Comparison of ENCODE assay signal across 8 cellular contexts in genomic region chr7:87217983-87218653, GRCh38. TPM values are rescaled to one million over a fixed set of nuclear protein-coding genes. Genes with fewer than 3 reads are reported as not detected.
DNase-seq lines count a peak whose midpoint lies in the region; ATAC-seq and TF ChIP-seq lines count a peak whose summit lies in the region.

No MANE protein-coding gene starts in this region.

- peak overlapping the region; percentile 87; the same call in 1 of the 2 replicates for H3K4me2 ChIP-seq in KMS-11

- H3K79me2 ChIP-seq in KMS-11 (ENCODE audit: insufficient read depth, low read depth): peaks cover 42% of the 10 kb centered on the region; the same call in 1 of the 2 replicates

- H3K4me3 ChIP-seq in CD4-positive, CD25-positive, alpha-beta regulatory T cell (ENCODE audit: low read depth, low read length): peak overlapping the region; percentile 99
- H3K4me3 ChIP-seq in KMS-11 (IDR thresholded peaks at IDR 0.05; ENCODE audit: insufficient read depth, low read depth, low read length): no peak overlapping the region
- peak overlapping the region in 53 of 59 donors; percentile 60 to 97 (median 90) for H3K4me3 ChIP-seq in dorsolateral prefrontal cortex
- peak overlapping the region; percentile 83 to 88 for H3K4me3 ChIP-seq in neutrophil (ENCODE audit: low read depth in 1 of 2, low read length in 1 of 2)
- H3K4me3 ChIP-seq in MG63: no peak overlapping the region

- H3K9ac ChIP-seq in KMS-11: no peak overlapping the region

- H3K27ac ChIP-seq in CD4-positive, CD25-positive, alpha-beta regulatory T cell (ENCODE audit: insufficient read depth, low read length, poor library complexity, severe bottlenecking): peak overlapping the region; percentile 93
- no peak overlapping the region for H3K27ac ChIP-seq in KMS-11
- H3K27ac ChIP-seq in dorsolateral prefrontal cortex: peak overlapping the region in 35 of 59 donors; percentile 0 to 90 (median 78)
- H3K27ac ChIP-seq in neutrophil: no peak overlapping the region
- no peak overlapping the region for H3K27ac ChIP-seq in foreskin keratinocyte

- no peak for DNase-seq in CD4-positive, CD25-positive, alpha-beta regulatory T cell
- DNase-seq in dorsolateral prefrontal cortex (no peak), foreskin keratinocyte (no peak), NCI-H82 (lab: John Stamatoyannopoulos, UW) (no peak), MG63 (no peak)
- DNase-seq in activated CD4-positive, CD25-positive, alpha-beta regulatory T cell treated with anti-CD3 and anti-CD28 coated beads, Interleukin-2, amount 50 U/mL, for 72 hours: no peak

- peak overlapping the region; percentile 98 to 99 (median 99) for H3K27ac Mint-ChIP-seq in CD4-positive, CD25-positive, alpha-beta regulatory T cell

- intact Hi-C loops in dorsolateral prefrontal cortex (cut with DNase I): loop anchor here in 1 of 2 donors (2.0 kb wide), 1 partner anchor 15 kb away; no protein-coding TSS in a partner anchor

- H3K4me3 Mint-ChIP-seq in CD4-positive, CD25-positive, alpha-beta regulatory T cell: peak overlapping the region in 3 of 4 donors; percentile 99 to 100 (median 99)

- H3K4me1 Mint-ChIP-seq in CD4-positive, CD25-positive, alpha-beta regulatory T cell: peaks cover 26 to 60% (median 48%) of the 10 kb centered on the region in 4 donors

- peaks cover 0 to 2% (median 0%) of the 10 kb centered on the region in 7 donors for H3K9me3 Mint-ChIP-seq in CD4-positive, CD25-positive, alpha-beta regulatory T cell

- H3K36me3 Mint-ChIP-seq in CD4-positive, CD25-positive, alpha-beta regulatory T cell: peaks cover 7% of the 10 kb centered on the region

- no peaks in the 10 kb centered on the region for H4K20me1 ChIP-seq in KMS-11 (ENCODE audit: insufficient read depth)

- peaks cover 3% of the 10 kb centered on the region for H3K27me3 ChIP-seq in CD4-positive, CD25-positive, alpha-beta regulatory T cell (ENCODE audit: control insufficient read depth, insufficient read depth, low read length)
- H3K27me3 ChIP-seq in KMS-11 (ENCODE audit: insufficient read depth, low read depth): no peaks in the 10 kb centered on the region
- no peaks in the 10 kb centered on the region for H3K27me3 ChIP-seq in dorsolateral prefrontal cortex
- peaks cover 34% of the 10 kb centered on the region for H3K27me3 ChIP-seq in neutrophil
- no peaks in the 10 kb centered on the region for H3K27me3 ChIP-seq in foreskin keratinocyte
- H3K27me3 ChIP-seq in MG63: no peaks in the 10 kb centered on the region

- peaks cover 7% of the 10 kb centered on the region for H3K27me3 Mint-ChIP-seq in CD4-positive, CD25-positive, alpha-beta regulatory T cell

- H2AFZ ChIP-seq in KMS-11 (ENCODE audit: low read depth): no peak overlapping the region

- peaks cover 67% of the 10 kb centered on the region for H3K4me1 ChIP-seq in CD4-positive, CD25-positive, alpha-beta regulatory T cell (ENCODE audit: control insufficient read depth, insufficient read depth, low read length, poor library complexity, severe bottlenecking)
- peaks cover 27% of the 10 kb centered on the region for H3K4me1 ChIP-seq in KMS-11 (ENCODE audit: low read depth, poor library complexity, severe bottlenecking)
- peaks cover 21 to 26% of the 10 kb centered on the region in 2 experiments for H3K4me1 ChIP-seq in neutrophil (ENCODE audit: control insufficient read depth in 1 of 2, insufficient read depth in 1 of 2, low read depth in 1 of 2, low read length in 1 of 2)
- H3K4me1 ChIP-seq in foreskin keratinocyte: peaks cover 8% of the 10 kb centered on the region

- TF ChIP-seq CTCF in KMS-11 (conservative IDR thresholded peaks at IDR 0.05; ENCODE audit: low read depth, low read length) (no peak), dorsolateral prefrontal cortex (IDR thresholded peaks at IDR 0.05 in 54 of 56, conservative IDR thresholded peaks at IDR 0.05 in 2 of 56; ENCODE audit: low read depth in 1 of 56, partially characterized antibody in 56 of 56) (no peak), neutrophil (IDR thresholded peaks at IDR 0.05) (no peak), foreskin keratinocyte (conservative IDR thresholded peaks at IDR 0.05) (no peak)

- no peaks in the 10 kb centered on the region for H3K9me3 ChIP-seq in CD4-positive, CD25-positive, alpha-beta regulatory T cell (ENCODE audit: control insufficient read depth in 2 of 2, low read length in 2 of 2)
- H3K9me3 ChIP-seq in neutrophil (no peaks in the 10 kb centered on the region), MG63 (no peaks in the 10 kb centered on the region)

- ATAC-seq in CD4-positive, CD25-positive, alpha-beta regulatory T cell (ENCODE audit: low read depth in 2 of 2): no peak
- ATAC-seq in foreskin keratinocyte: no peak

- H3K36me3 ChIP-seq in CD4-positive, CD25-positive, alpha-beta regulatory T cell (ENCODE audit: control insufficient read depth, insufficient read depth, low read length): no peaks in the 10 kb centered on the region
- H3K36me3 ChIP-seq in KMS-11 (ENCODE audit: insufficient read depth) (no peaks in the 10 kb centered on the region), neutrophil (no peaks in the 10 kb centered on the region), MG63 (0 out of 2 replicates have a peak, but pooled peaks cover 2% of the 10 kb centered on the region)

RNA-seq across cellular contexts. Expression of gene TMEM243, which starts 1.4 kb away (rescaled TPM):
- 98.0 TPM for total RNA-seq in CD4-positive, CD25-positive, alpha-beta regulatory T cell
- 10 to 100 TPM; 56.9 to 83.9 (median 78.3) TPM for polyA plus RNA-seq in CD4-positive, CD25-positive, alpha-beta regulatory T cell
- total RNA-seq in dorsolateral prefrontal cortex: 10 to 100 TPM in 119 of 120 experiments, 1 to 10 TPM in 1; 9.4 to 33.2 (median 21.5) TPM
- 24.9 and 25.2 TPM in 2 replicates for total RNA-seq in foreskin keratinocyte
- polyA plus RNA-seq in foreskin keratinocyte: 22.5 and 24.2 TPM in 2 replicates
- 12.9 and 24.7 TPM in 2 replicates for total RNA-seq in MG63 (2014; rRNA removed; shearing (Covaris generic); ENCODE audit: low replicate concordance)

Comparison
In these comparisons a context has a peak if more than half of its experiments do, and no peak if none do; other contexts are left out.
1. H3K27ac ChIP-seq: peak in CD4-positive, CD25-positive, alpha-beta regulatory T cell (single experiment) and dorsolateral prefrontal cortex (35 of 59); none in KMS-11 (single experiment), neutrophil (single experiment) and foreskin keratinocyte (single experiment).
2. H3K4me3 ChIP-seq: peak in CD4-positive, CD25-positive, alpha-beta regulatory T cell (single experiment), dorsolateral prefrontal cortex (53 of 59) and neutrophil (2 of 2); none in KMS-11 (single experiment) and MG63 (single experiment).